12 cellular contexts compared by ENCODE assay signal in genomic region chr3:168977696-168978374, GRCh38.
DNase-seq lines count a peak whose midpoint lies in the region; ATAC-seq and TF ChIP-seq lines count a peak whose summit lies in the region.
"Had no signal": no experiment of that assay in that cellular context is flagged by ENCODE, and none has a peak within 500 bp of the region (broad histone marks: within the 10 kb centered on the region; RNA-seq: fewer than 3 reads in every experiment).

No MANE protein-coding gene starts in this region.

- no peak overlapping the region for H3K4me2 ChIP-seq in GM23248 (ENCODE audit: unreplicated experiment)
- H3K4me2 ChIP-seq in mesenchymal stem cell (ENCODE audit: low read length, poor library complexity, severe bottlenecking) = no peak overlapping the region

- no peak overlapping the region for H3K23ac ChIP-seq in mesenchymal stem cell (ENCODE audit: low read length in 2 of 2)

- H3K9me2 ChIP-seq in GM23248 (ENCODE audit: insufficient read depth) = no peaks in the 10 kb centered on the region

- no peak for ATAC-seq in HG03108 (IDR thresholded peaks at IDR 0.05; ENCODE audit: unreplicated experiment)

- WGBS in GM23248 (ENCODE audit: low coverage in 1 of 2, low lambda C conversion rate in 2 of 2, missing lambda C conversion rate in 2 of 2), 2 experiments = 23 to 28% methylated on average over 5 of the region's 5 CpGs
- WGBS in stomach, 5 donors = 54 to 74% (median 69%) methylated on average over 5 of the region's 5 CpGs
- WGBS in mesenchymal stem cell = 81% methylated on average over 5 of the region's 5 CpGs

- no peak overlapping the region for H2BK12ac ChIP-seq in mesenchymal stem cell (ENCODE audit: low read length in 2 of 2)

- H2BK15ac ChIP-seq in mesenchymal stem cell (ENCODE audit: low read depth, poor library complexity, severe bottlenecking) = no peak overlapping the region

- H4K91ac ChIP-seq in mesenchymal stem cell (ENCODE audit: low read length) = no peak overlapping the region

- H3K4me1 ChIP-seq in GM23248 (ENCODE audit: insufficient read depth) = peaks cover 16% of the 10 kb centered on the region
- peaks cover 11% of the 10 kb centered on the region for H3K4me1 ChIP-seq in adipocyte (ENCODE audit: control insufficient read depth, insufficient read depth, low read length)
- H3K4me1 ChIP-seq in stomach = peaks cover 0 to 14% (median 0%) of the 10 kb centered on the region in 4 donors
- no peaks in the 10 kb centered on the region for H3K4me1 ChIP-seq in mesenchymal stem cell (ENCODE audit: control insufficient read depth, insufficient read depth, low read depth, low read length)

- no peak for TF ChIP-seq POLR2A in stomach (IDR thresholded peaks at IDR 0.05)

- H3K4me3 ChIP-seq in GM23248 (no peak overlapping the region), adipocyte (ENCODE audit: low read length) (no peak overlapping the region), fibroblast of the aortic adventitia (ENCODE audit: low read depth, low read length) (peak overlapping the region; percentile 7), stomach (no peak overlapping the region), mesenchymal stem cell (ENCODE audit: insufficient read depth in 1 of 2, low read depth in 1 of 2, low read length in 2 of 2) (no peak overlapping the region)
- H3K4me3 ChIP-seq: ovary had no signal

- in situ Hi-C loops in GM23248 (cut with MboI) = no loop called here

- H3K36me3 ChIP-seq in GM23248 (ENCODE audit: low read depth) (no peaks in the 10 kb centered on the region), adipocyte (ENCODE audit: control insufficient read depth, insufficient read depth, low read length, severe bottlenecking) (no peaks in the 10 kb centered on the region), stomach (no peaks in the 10 kb centered on the region), mesenchymal stem cell (ENCODE audit: control insufficient read depth in 1 of 2, insufficient read depth in 2 of 2, low read depth in 1 of 2, low read length in 2 of 2) (no peaks in the 10 kb centered on the region)
- H3K36me3 ChIP-seq: ovary had no signal

- H3K27ac ChIP-seq in GM23248 (no peak overlapping the region), stomach (peak overlapping the region in 2 of 5 donors; percentile 23 to 52), mesenchymal stem cell (ENCODE audit: low read length, poor library complexity, severe bottlenecking) (no peak overlapping the region)
- H3K27ac ChIP-seq: epithelial cell of prostate, ovary had no signal

- TF ChIP-seq CTCF in fibroblast of the aortic adventitia (IDR thresholded peaks at IDR 0.05; ENCODE audit: insufficient read depth, low read length) (no peak), stomach (IDR thresholded peaks at IDR 0.05) (no peak)

- H3K79me2 ChIP-seq in GM23248 (ENCODE audit: insufficient read depth) = no peaks in the 10 kb centered on the region

- no peak overlapping the region for H3K18ac ChIP-seq in mesenchymal stem cell (ENCODE audit: low read depth in 1 of 2, low read length in 2 of 2)

- no peaks in the 10 kb centered on the region for H4K20me1 ChIP-seq in GM23248 (ENCODE audit: insufficient read depth)

- no peak overlapping the region for H2BK5ac ChIP-seq in mesenchymal stem cell (ENCODE audit: low read depth, low read length, poor library complexity, severe bottlenecking)

- H3K9me3 ChIP-seq in GM23248 (ENCODE audit: low read depth) (no peaks in the 10 kb centered on the region), adipocyte (ENCODE audit: control insufficient read depth, low read length) (no peaks in the 10 kb centered on the region), stomach (no peaks in the 10 kb centered on the region), mesenchymal stem cell (ENCODE audit: control insufficient read depth, low read length) (no peaks in the 10 kb centered on the region)
- H3K9me3 ChIP-seq: ovary had no signal

- intact Hi-C loops in stomach (cut with DNase I; ENCODE audit: low total_unique reads) = no loop called here

- H2AK5ac ChIP-seq in mesenchymal stem cell (ENCODE audit: low read length, severe bottlenecking) = no peak overlapping the region

- no peaks in the 10 kb centered on the region for H3K27me3 ChIP-seq in GM23248 (replicated peaks; ENCODE audit: insufficient read depth)
- H3K27me3 ChIP-seq in adipocyte (replicated peaks; ENCODE audit: control insufficient read depth, insufficient read depth, low read length) = no peaks in the 10 kb centered on the region
- no peaks in the 10 kb centered on the region for H3K27me3 ChIP-seq in stomach
- no peaks in the 10 kb centered on the region for H3K27me3 ChIP-seq in mesenchymal stem cell (ENCODE audit: control insufficient read depth in 1 of 2, insufficient read depth in 1 of 2, low read length in 2 of 2)
- H3K27me3 ChIP-seq: ovary had no signal

- H3K9ac ChIP-seq in GM23248 (no peak overlapping the region), adipocyte (ENCODE audit: low read length) (no peak overlapping the region), mesenchymal stem cell (ENCODE audit: low read length) (no peak overlapping the region)

- H2AFZ ChIP-seq in GM23248 (0 out of 2 replicates have a peak overlapping the region, but pooled peaks have one; percentile 44), mesenchymal stem cell (ENCODE audit: low read depth, low read length) (no peak overlapping the region)

- peak; percentile 59 for DNase-seq in GM23248
- peak; percentile 74 for DNase-seq in adipocyte (ENCODE audit: low read depth)
- DNase-seq in fibroblast of the aortic adventitia (ENCODE audit: low read depth) = peak; percentile 91
- DNase-seq in pulmonary artery endothelial cell (ENCODE audit: low read depth, low spot score) = peak; percentile 85
- no peak for DNase-seq in stomach
- DNase-seq in activated T-cell treated with anti-CD3 and anti-CD28 coated beads, Interleukin-2, amount 50 U/mL, for 1 hour = no peak
- DNase-seq in mesenchymal stem cell = no peak
- DNase-seq: activated naive CD4-positive, alpha-beta T cell; central memory CD4-positive, alpha-beta T cell; ovary had no signal

- TF ChIP-seq EP300 in stomach (IDR thresholded peaks at IDR 0.05) = no peak

- H2BK120ac ChIP-seq in mesenchymal stem cell (ENCODE audit: low read depth, low read length) = no peak overlapping the region

- no peak overlapping the region for H3K4ac ChIP-seq in mesenchymal stem cell (ENCODE audit: low read depth in 1 of 2, low read length in 2 of 2)

- H3K14ac ChIP-seq in mesenchymal stem cell (ENCODE audit: low read length in 2 of 2) = no peak overlapping the region

- no peak overlapping the region for H4K8ac ChIP-seq in mesenchymal stem cell (ENCODE audit: low read length)

- 0 out of 2 replicates have a peak, but pooled peaks cover 7% of the 10 kb centered on the region for H3F3A ChIP-seq in GM23248 (ENCODE audit: insufficient read depth)

- no peaks in the 10 kb centered on the region for H3K79me1 ChIP-seq in mesenchymal stem cell (replicated peaks; ENCODE audit: low read length, poor library complexity, severe bottlenecking)

Comparison
In these comparisons a context has a peak if more than half of its experiments do, and no peak if none do; other contexts are left out.
1. DNase-seq: peak in GM23248 (single experiment), adipocyte (single experiment), fibroblast of the aortic adventitia (single experiment) and pulmonary artery endothelial cell (single experiment); none in stomach (single experiment), activated T-cell treated with anti-CD3 and anti-CD28 coated beads, Interleukin-2, amount 50 U/mL, for 1 hour (single experiment) and mesenchymal stem cell (single experiment).